In the genomic region with DNA sequence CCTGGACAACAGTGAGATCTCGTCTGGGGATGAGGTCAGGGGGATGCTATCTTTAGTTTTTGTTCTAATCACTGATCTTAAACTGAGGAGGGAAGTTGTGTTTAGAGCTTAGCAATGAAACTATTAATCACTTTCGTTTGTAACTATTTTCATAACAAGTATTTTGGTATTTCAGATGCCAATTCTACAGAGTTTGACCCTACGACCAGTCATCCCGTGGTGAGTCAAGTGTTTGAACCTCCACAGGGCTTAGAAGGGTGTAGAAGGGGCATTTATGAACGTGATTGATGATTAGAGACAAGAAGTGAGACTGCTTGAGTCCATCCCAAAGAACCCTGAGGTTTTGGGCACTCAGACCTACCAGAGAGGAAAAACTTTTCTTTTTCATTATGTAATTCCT, we compare ENCODE assay signal across 27 cellular contexts. TPM values are rescaled to one million over a fixed set of nuclear protein-coding genes. Genes with fewer than 3 reads are reported as not detected.
"Had no signal": no experiment of that assay in that cellular context is flagged by ENCODE, and none has a peak within 500 bp of the region (broad histone marks: within the 10 kb centered on the region; RNA-seq: fewer than 3 reads in every experiment).

No MANE protein-coding gene starts in this region.

- H3K9me3 ChIP-seq: ascending aorta, right atrium auricular region, spleen, suprapubic skin, tibial artery had no signal

- H3K27ac ChIP-seq: ascending aorta, brain microvascular endothelial cell, right atrium auricular region, spleen, suprapubic skin, tibial artery, VCaP had no signal

- H3K4me3 ChIP-seq: ascending aorta, right atrium auricular region, spleen, suprapubic skin, tibial artery had no signal

- H3K27me3 Mint-ChIP-seq: effector memory CD8-positive, alpha-beta T cell; memory B cell; naive thymus-derived CD4-positive, alpha-beta T cell had no signal

- H3K27me3 ChIP-seq: ascending aorta, brain microvascular endothelial cell, right atrium auricular region, spleen, suprapubic skin, tibial artery had no signal

- H3K4me3 Mint-ChIP-seq: activated T-cell treated with anti-CD3 and anti-CD28 coated beads, Interleukin-2, amount 50 U/mL, for 72 hours; effector memory CD8-positive, alpha-beta T cell; memory B cell; naive thymus-derived CD4-positive, alpha-beta T cell had no signal

- H3K27ac Mint-ChIP-seq: activated T-cell treated with anti-CD3 and anti-CD28 coated beads, Interleukin-2, amount 50 U/mL, for 72 hours; effector memory CD8-positive, alpha-beta T cell; memory B cell; naive thymus-derived CD4-positive, alpha-beta T cell had no signal

- ATAC-seq: activated naive CD4-positive, alpha-beta T cell treated with anti-CD3 and anti-CD28 coated beads, Interleukin-2, amount 50 U/mL, for 72 hours; activated T-cell treated with anti-CD3 and anti-CD28 coated beads, Interleukin-2, amount 50 U/mL, for 72 hours; effector memory CD8-positive, alpha-beta T cell; esophagus mucosa; left colon; naive thymus-derived CD4-positive, alpha-beta T cell had no signal

- DNase-seq: activated CD4-positive, alpha-beta T cell treated with anti-CD3 and anti-CD28 coated beads for 4 hours; activated CD4-positive, alpha-beta T cell treated with anti-CD3 and anti-CD28 coated beads, Interleukin-2, amount 50 U/mL, for 4 hours; activated naive CD4-positive, alpha-beta T cell; activated T-cell treated with anti-CD3 and anti-CD28 coated beads for 4 hours; activated T-cell treated with anti-CD3 and anti-CD28 coated beads, Interleukin-2, amount 50 U/mL, for 72 hours; brain microvascular endothelial cell; caudate nucleus; cortex of kidney; effector memory CD8-positive, alpha-beta T cell; foreskin fibroblast; head of caudate nucleus; hippocampal formation; kidney; left colon; midbrain; naive thymus-derived CD4-positive, alpha-beta T cell; nucleus accumbens; spleen; stimulated activated naive CD4-positive, alpha-beta T cell; tibial artery had no signal

- H3K9me3 Mint-ChIP-seq: activated naive CD4-positive, alpha-beta T cell treated with anti-CD3 and anti-CD28 coated beads, Interleukin-2, amount 50 U/mL, for 72 hours; activated T-cell treated with anti-CD3 and anti-CD28 coated beads, Interleukin-2, amount 50 U/mL, for 72 hours; effector memory CD8-positive, alpha-beta T cell; memory B cell; naive thymus-derived CD4-positive, alpha-beta T cell had no signal

RNA-seq across cellular contexts. Expression of a gene that starts 15.6 kb away (rescaled TPM):
- total RNA-seq: ascending aorta had no signal
